Comparison of ENCODE assay signal across 13 cellular contexts in the genomic region with DNA sequence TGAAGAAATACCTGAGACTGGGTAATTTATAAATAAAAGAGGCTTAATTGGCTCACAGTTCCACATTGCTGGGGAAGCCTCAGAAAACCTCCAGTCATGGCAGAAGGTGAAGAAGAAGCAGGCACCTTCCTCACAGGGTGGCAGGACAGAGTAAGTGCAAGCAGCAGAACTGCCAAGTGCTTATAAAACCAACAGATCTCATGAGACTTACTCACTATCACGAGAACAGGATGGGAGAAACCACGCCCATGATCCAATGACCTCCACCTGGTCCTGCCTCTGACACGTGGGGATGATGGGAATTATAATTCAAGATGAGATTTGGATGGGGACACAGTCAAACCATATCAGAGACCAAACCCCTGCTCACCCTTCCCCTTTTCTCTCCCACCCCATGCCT.
DNase-seq lines count a peak whose midpoint lies in the region; ATAC-seq and TF ChIP-seq lines count a peak whose summit lies in the region.
"Had no signal": no experiment of that assay in that cellular context is flagged by ENCODE, and none has a peak within 500 bp of the region (broad histone marks: within the 10 kb centered on the region; RNA-seq: fewer than 3 reads in every experiment).

No MANE protein-coding gene starts in this region.

- ATAC-seq in HCT116 (peak; percentile 52), HG02678 (IDR thresholded peaks at IDR 0.05; ENCODE audit: unreplicated experiment) (no peak)
- ATAC-seq: PC-3 had no signal

- TF ChIP-seq RAD21 in HCT116 (IDR thresholded peaks at IDR 0.05; ENCODE audit: low read depth) = no peak

- H3K4me1 ChIP-seq in HCT116 (ENCODE audit: control insufficient read depth in 1 of 2, insufficient read depth in 2 of 2, low read length in 2 of 2) (peaks cover 0 to 9% of the 10 kb centered on the region in 2 experiments; a peak in 2 of 4 replicates), muscle layer of duodenum (ENCODE audit: control insufficient read depth in 1 of 2, insufficient read depth in 2 of 2, low read length in 2 of 2) (no peaks in the 10 kb centered on the region)
- H3K4me1 ChIP-seq: sigmoid colon had no signal

- no peaks in the 10 kb centered on the region for H3K36me3 ChIP-seq in HCT116 (ENCODE audit: control insufficient read depth in 1 of 2, insufficient read depth in 2 of 2, low read length in 2 of 2)
- no peaks in the 10 kb centered on the region for H3K36me3 ChIP-seq in muscle layer of duodenum (ENCODE audit: control insufficient read depth in 1 of 2, insufficient read depth in 2 of 2, low read length in 2 of 2)
- H3K36me3 ChIP-seq: sigmoid colon had no signal

- POLR2A ChIA-PET in HCT116 (lab: Charles Lee) = no interaction called here

- RAD21 ChIA-PET in HCT116 (lab: Charles Lee; ENCODE audit: low non-redundant PET in 1 of 2, low total read pairs in 2 of 2, uncharacterized antibody in 2 of 2, unreplicated experiment in 2 of 2) = no interaction called here

- CTCF ChIA-PET in HCT116 (lab: Charles Lee) = interaction anchor here (1.0 kb wide), 1 partner anchor 12 kb away, joined by 3 read pairs; no protein-coding TSS in a partner anchor

- H3K27me3 ChIP-seq in HCT116 (ENCODE audit: insufficient read depth, low read length) (no peaks in the 10 kb centered on the region), muscle layer of duodenum (ENCODE audit: low read depth, low read length) (no peaks in the 10 kb centered on the region)
- H3K27me3 ChIP-seq: sigmoid colon had no signal

- H3K9me3 ChIP-seq in HCT116 (ENCODE audit: control insufficient read depth in 1 of 2, insufficient read depth in 1 of 2, low read depth in 1 of 2, low read length in 2 of 2) (no peaks in the 10 kb centered on the region), muscle layer of duodenum (ENCODE audit: control insufficient read depth in 1 of 2, low read length in 2 of 2) (no peaks in the 10 kb centered on the region)
- H3K9me3 ChIP-seq: sigmoid colon had no signal

- H3K4me3 ChIP-seq in HCT116 (replicated peaks in 1 of 2; ENCODE audit: low read depth in 1 of 2, low read length in 2 of 2) = no peak overlapping the region
- no peak overlapping the region for H3K4me3 ChIP-seq in muscle layer of duodenum (ENCODE audit: low read depth in 1 of 2, low read length in 2 of 2)
- H3K4me3 ChIP-seq: sigmoid colon had no signal

- DNase-seq in HCT116 (ENCODE audit: low read depth, low spot score) (peak; percentile 6), NCI-H146 treated with DMSO at 0.1 percent for 48 hours (lab: John Stamatoyannopoulos, UW; ENCODE audit: unreplicated experiment) (peak; percentile 45), RKO (ENCODE audit: low spot score) (peak; percentile 8), NCI-H1930 (lab: John Stamatoyannopoulos, UW) (no peak)
- DNase-seq in stimulated activated CD4-positive, alpha-beta T cell treated with anti-CD3 and anti-CD28 coated beads, Interleukin-15, amount 100 ng/mL, for 24 hours = no peak
- DNase-seq: erythroblast, GF-D8, MV-4-11, PC-3, sigmoid colon, SW 1271 had no signal

- H2AFZ ChIP-seq in HCT116 (ENCODE audit: low read depth, low read length, poor library complexity, severe bottlenecking) = no peak overlapping the region

- no peaks in the 10 kb centered on the region for H3K9me2 ChIP-seq in HCT116 (ENCODE audit: insufficient read depth)

- BruUV-seq in HCT116 (replicated peaks; lab: Mats Ljungman, UMichigan) = no TSS peak

- no peak overlapping the region for H3K9ac ChIP-seq in HCT116 (ENCODE audit: low read length)

- H3K79me2 ChIP-seq in HCT116 (ENCODE audit: insufficient read depth, low read length) = no peaks in the 10 kb centered on the region

- no peak overlapping the region for H3K4me2 ChIP-seq in HCT116 (ENCODE audit: low read length)

- no peaks in the 10 kb centered on the region for H4K20me1 ChIP-seq in HCT116 (ENCODE audit: insufficient read depth)

- intact Hi-C loops in HCT116 (cut with micrococcal nuclease) = no loop called here

- no peak overlapping the region for H3K27ac ChIP-seq in HCT116 (ENCODE audit: low read depth, low read length)
- H3K27ac ChIP-seq in muscle layer of duodenum (ENCODE audit: low read length) = peak overlapping the region; percentile 45
- H3K27ac ChIP-seq: sigmoid colon had no signal

- TF ChIP-seq CTCF in HCT116 (IDR thresholded peaks at IDR 0.05 in 2 of 3, conservative IDR thresholded peaks at IDR 0.05 in 1 of 3; ENCODE audit: borderline replicate concordance in 1 of 3, insufficient read depth in 1 of 3, low read depth in 2 of 3, low read length in 2 of 3) = no peak

- TF ChIP-seq POLR2A in HCT116 (IDR thresholded peaks at IDR 0.05; ENCODE audit: borderline replicate concordance, extremely low read depth, insufficient read depth, insufficient read length) = no peak

TF ChIP-seq in HCT116, 20 proteins besides CTCF, POLR2A, EP300 and RAD21:
- TF ChIP-seq ZNF274 (IDR thresholded peaks at IDR 0.05; ENCODE audit: low read depth, low read length) = no peak
- TF ChIP-seq SIN3A (IDR thresholded peaks at IDR 0.05; ENCODE audit: low read depth) = no peak
- TF ChIP-seq, protein P1, sequence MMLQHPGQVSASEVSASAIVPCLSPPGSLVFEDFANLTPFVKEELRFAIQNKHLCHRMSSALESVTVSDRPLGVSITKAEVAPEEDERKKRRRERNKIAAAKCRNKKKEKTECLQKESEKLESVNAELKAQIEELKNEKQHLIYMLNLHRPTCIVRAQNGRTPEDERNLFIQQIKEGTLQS (IDR thresholded peaks at IDR 0.05) = no peak
TF ChIP-seq in HCT116: peak in this region for 0.

Comparison
In these comparisons a context has a peak if more than half of its experiments do, and no peak if none do; other contexts are left out.
1. DNase-seq: peak in HCT116 (single experiment), NCI-H146 treated with DMSO at 0.1 percent for 48 hours (single experiment) and RKO (single experiment); none in NCI-H1930 (0 of 2) and stimulated activated CD4-positive, alpha-beta T cell treated with anti-CD3 and anti-CD28 coated beads, Interleukin-15, amount 100 ng/mL, for 24 hours (single experiment).